In genomic region chr6:18613511-18613910, GRCh38 we compare ENCODE assay signal across 13 cellular contexts.
DNase-seq lines count a peak whose midpoint lies in the region; TF ChIP-seq lines count a peak whose summit lies in the region.
"Had no signal": no experiment of that assay in that cellular context is flagged by ENCODE, and none has a peak within 500 bp of the region (broad histone marks: within the 10 kb centered on the region; RNA-seq: fewer than 3 reads in every experiment).

No MANE protein-coding gene starts in this region.

- no peak for TF ChIP-seq POLR2A in Peyer's patch (IDR thresholded peaks at IDR 0.05)

- no peak overlapping the region for H3K4me3 Mint-ChIP-seq in nephron
- H3K4me3 Mint-ChIP-seq: CD14-positive monocyte; CD8-positive, alpha-beta T cell had no signal

- H3K9me3 ChIP-seq in HAP-1: no peaks in the 10 kb centered on the region; the same call in 1 of the 2 replicates
- H3K9me3 ChIP-seq in Peyer's patch: peaks cover 0 to 8% (median 0%) of the 10 kb centered on the region in 4 donors
- H3K9me3 ChIP-seq: A549 had no signal

- H3K36me3 ChIP-seq in HAP-1 (replicated peaks): no peaks in the 10 kb centered on the region
- no peaks in the 10 kb centered on the region for H3K36me3 ChIP-seq in Peyer's patch

- DNase-seq in HAP-1 (ENCODE audit: low spot score in 2 of 2): peak; percentile 67 to 97
- DNase-seq in NCI-H82 treated with DMSO at 0.1 percent for 48 hours (lab: John Stamatoyannopoulos, UW; ENCODE audit: unreplicated experiment): peak; percentile 72
- no peak for DNase-seq in SKM-1 treated with dmso at 0.1 percent for 144 hours (lab: John Stamatoyannopoulos, UW; ENCODE audit: unreplicated experiment)
- DNase-seq in Peyer's patch: no peak
- DNase-seq in H4 (ENCODE audit: low spot score): no peak
- DNase-seq: CD8-positive, alpha-beta T cell; COR-L47; DMS53; H7 had no signal

- H3K27ac ChIP-seq in Peyer's patch: no peak overlapping the region
- H3K27ac ChIP-seq: A549 had no signal

- H3K4me1 ChIP-seq in HAP-1 (peaks cover 18% of the 10 kb centered on the region), Peyer's patch (no peaks in the 10 kb centered on the region)
- H3K4me1 ChIP-seq: A549 had no signal

- no peak for TF ChIP-seq CTCF in nephron (IDR thresholded peaks at IDR 0.05; ENCODE audit: unreplicated experiment in 3 of 3)
- no peak for TF ChIP-seq CTCF in Peyer's patch (IDR thresholded peaks at IDR 0.05)

- peaks cover 9% of the 10 kb centered on the region for H3K4me1 Mint-ChIP-seq in nephron
- H3K4me1 Mint-ChIP-seq: CD14-positive monocyte had no signal

- H3K9me3 Mint-ChIP-seq in nephron: peaks cover 4% of the 10 kb centered on the region

- H3K4me3 ChIP-seq in HAP-1 (no peak overlapping the region), Peyer's patch (no peak overlapping the region)
- H3K4me3 ChIP-seq: A549, K562 had no signal

- in situ Hi-C loops in HAP-1 (cut with MboI; ENCODE audit: low sequenced_read_pairs): no loop called here

- peak overlapping the region; percentile 18 to 64 (median 30) for H3K27ac Mint-ChIP-seq in nephron
- H3K27ac Mint-ChIP-seq: CD14-positive monocyte; CD8-positive, alpha-beta T cell had no signal

- no peaks in the 10 kb centered on the region for H3K36me3 Mint-ChIP-seq in nephron (ENCODE audit: low read depth)
- H3K36me3 Mint-ChIP-seq: CD14-positive monocyte; CD8-positive, alpha-beta T cell had no signal

- H3K27me3 ChIP-seq in HAP-1 (ENCODE audit: low read depth) (no peaks in the 10 kb centered on the region), Peyer's patch (no peaks in the 10 kb centered on the region)

- H3K27me3 Mint-ChIP-seq in nephron (ENCODE audit: low read depth): no peaks in the 10 kb centered on the region

Comparison
In these comparisons a context has a peak if more than half of its experiments do, and no peak if none do; other contexts are left out.
1. DNase-seq: peak in HAP-1 (2 of 2) and NCI-H82 treated with DMSO at 0.1 percent for 48 hours (single experiment); none in SKM-1 treated with dmso at 0.1 percent for 144 hours (single experiment), Peyer's patch (0 of 3) and H4 (single experiment).